ENCODE assay signal across 24 cellular contexts in the genomic region with DNA sequence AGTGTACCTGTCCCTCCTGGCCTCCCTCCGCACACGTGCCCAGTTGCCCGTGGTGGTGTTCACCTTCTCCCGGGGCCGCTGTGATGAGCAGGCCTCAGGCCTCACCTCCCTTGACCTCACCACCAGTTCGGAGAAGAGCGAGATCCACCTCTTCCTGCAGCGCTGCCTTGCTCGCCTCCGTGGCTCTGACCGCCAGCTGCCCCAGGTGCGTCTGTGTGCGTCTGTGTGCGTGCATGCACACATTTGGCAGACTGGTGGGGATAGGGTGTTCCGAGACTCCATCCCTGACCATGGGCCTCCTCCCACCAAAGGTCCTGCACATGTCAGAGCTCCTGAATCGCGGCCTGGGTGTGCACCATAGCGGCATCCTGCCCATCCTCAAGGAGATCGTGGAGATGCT. TPM values are rescaled to one million over a fixed set of nuclear protein-coding genes. Genes with fewer than 3 reads are reported as not detected.
"Had no signal": no experiment of that assay in that cellular context is flagged by ENCODE, and none has a peak within 500 bp of the region (broad histone marks: within the 10 kb centered on the region; RNA-seq: fewer than 3 reads in every experiment).

No MANE protein-coding gene starts in this region.

- H3K9me3 ChIP-seq: Peyer's patch had no signal

- H3K27ac Mint-ChIP-seq: activated CD4-positive, alpha-beta memory T cell treated with anti-CD3 and anti-CD28 coated beads, Interleukin-2, amount 10 ng/mL, durations not matched to agents 7 days and 5 days; activated CD4-positive, alpha-beta T cell treated with anti-CD3 and anti-CD28 coated beads for 36 hours; activated T-helper 1 cell treated with anti-CD3 and anti-CD28 coated beads, Interleukin-12 subunit alpha, Interleukin-12 subunit beta, Interleukin-2, Interleukin-4 antibody, amounts not matched to agents 30 ng/mL and 10 ng/mL and 1 ng/mL, durations not matched to agents 14 hours and 24 hours and 36 hours; T-helper 1 cell treated with Interleukin-12 subunit alpha and Interleukin-12 subunit beta and Interleukin-4 antibody, amounts not matched to agents 30 μg/mL and 1 μg/mL, for 36 hours had no signal

- ATAC-seq: activated CD4-positive, alpha-beta T cell treated with anti-CD3 and anti-CD28 coated beads for 36 hours had no signal

- H3K9me3 Mint-ChIP-seq: activated CD4-positive, alpha-beta memory T cell treated with anti-CD3 and anti-CD28 coated beads, Interleukin-2, amount 10 ng/mL, durations not matched to agents 7 days and 5 days; activated T-helper 1 cell treated with anti-CD3 and anti-CD28 coated beads, Interleukin-12 subunit alpha, Interleukin-12 subunit beta, Interleukin-2, Interleukin-4 antibody, amounts not matched to agents 30 ng/mL and 10 ng/mL and 1 ng/mL, durations not matched to agents 14 hours and 24 hours and 36 hours; T-helper 1 cell treated with Interleukin-12 subunit alpha and Interleukin-12 subunit beta and Interleukin-4 antibody, amounts not matched to agents 30 μg/mL and 1 μg/mL, for 36 hours had no signal

- H3K27me3 ChIP-seq: brain microvascular endothelial cell, cardiac muscle cell, Peyer's patch had no signal

- DNase-seq: activated CD4-positive, alpha-beta memory T cell treated with anti-CD3 and anti-CD28 coated beads, Interleukin-2, amount 10 ng/mL, durations not matched to agents 7 days and 5 days; activated CD4-positive, alpha-beta T cell treated with anti-CD3 and anti-CD28 coated beads for 36 hours; activated CD4-positive, alpha-beta T cell treated with anti-CD3 and anti-CD28 coated beads, Interleukin-2, amount 50 U/mL, for 1 hour; activated CD8-positive, alpha-beta memory T cell treated with anti-CD3 and anti-CD28 coated beads, Interleukin-2, amount 50 U/mL, for 4 hours; activated effector memory CD4-positive, alpha-beta T cell treated with anti-CD3 and anti-CD28 coated beads, Interleukin-2, amount 50 U/mL, for 16 hours; activated naive CD4-positive, alpha-beta T cell treated with Interleukin-2 at 50 U/mL for 16 hours; brain microvascular endothelial cell; Karpas-422; NCI-H1048; NCI-H146; NCI-H187 treated with DMSO at 0.1 percent for 48 hours; NCI-H2081 treated with DMSO at 0.1 percent for 48 hours; NCI-H446; NCI-H524; Peyer's patch; SHP77 treated with DMSO at 0.1 percent for 48 hours; T-helper 9 cell had no signal

- H3K27me3 Mint-ChIP-seq: activated CD4-positive, alpha-beta memory T cell treated with anti-CD3 and anti-CD28 coated beads, Interleukin-2, amount 10 ng/mL, durations not matched to agents 7 days and 5 days; activated CD4-positive, alpha-beta T cell treated with anti-CD3 and anti-CD28 coated beads for 36 hours had no signal

- FAIRE-seq: TTC549 had no signal

- H3K4me3 Mint-ChIP-seq: activated CD4-positive, alpha-beta memory T cell treated with anti-CD3 and anti-CD28 coated beads, Interleukin-2, amount 10 ng/mL, durations not matched to agents 7 days and 5 days; activated CD4-positive, alpha-beta T cell treated with anti-CD3 and anti-CD28 coated beads for 36 hours; activated T-helper 1 cell treated with anti-CD3 and anti-CD28 coated beads, Interleukin-12 subunit alpha, Interleukin-12 subunit beta, Interleukin-2, Interleukin-4 antibody, amounts not matched to agents 30 ng/mL and 10 ng/mL and 1 ng/mL, durations not matched to agents 14 hours and 24 hours and 36 hours; T-helper 1 cell treated with Interleukin-12 subunit alpha and Interleukin-12 subunit beta and Interleukin-4 antibody, amounts not matched to agents 30 μg/mL and 1 μg/mL, for 36 hours had no signal

- H3K27ac ChIP-seq: brain microvascular endothelial cell, cardiac muscle cell, Peyer's patch, RWPE1, VCaP had no signal

- H3K4me3 ChIP-seq: cardiac muscle cell, Peyer's patch had no signal

RNA-seq across cellular contexts. Expression of a gene that starts 18.0 kb away (rescaled TPM):
- total RNA-seq: SK-MEL-5 had no signal
